Comparison of ENCODE assay signal across 16 cellular contexts in the genomic region with DNA sequence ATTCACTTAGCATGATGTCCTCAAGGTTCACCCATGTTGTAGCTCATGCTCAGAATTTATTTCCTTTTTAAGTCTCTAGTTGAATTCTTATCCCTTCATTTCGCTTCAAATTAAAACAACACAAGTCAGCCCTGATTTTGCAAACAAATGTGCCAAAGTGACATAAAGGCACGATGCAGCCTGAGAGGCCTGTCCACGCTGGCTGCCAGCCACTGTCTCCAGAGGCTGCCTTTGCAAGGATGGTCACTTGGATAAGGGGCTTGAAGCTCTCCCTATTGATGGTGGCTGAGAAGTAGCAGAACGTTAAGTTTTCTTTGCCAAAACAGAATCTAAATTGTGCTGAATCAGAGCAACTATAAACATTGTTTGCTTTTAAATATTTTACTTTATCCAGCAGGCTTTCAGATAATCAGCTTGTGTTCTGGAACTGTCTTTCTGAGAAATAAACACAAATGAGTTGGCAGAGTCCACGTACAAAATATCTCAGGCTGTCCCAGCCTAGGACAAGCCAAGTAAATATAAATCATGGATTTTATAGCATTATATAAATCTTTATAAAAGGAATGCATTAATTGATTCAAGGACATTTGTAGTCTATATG. TPM values are rescaled to one million over a fixed set of nuclear protein-coding genes. Genes with fewer than 3 reads are reported as not detected.
DNase-seq lines count a peak whose midpoint lies in the region; TF ChIP-seq lines count a peak whose summit lies in the region.
"Had no signal": no experiment of that assay in that cellular context is flagged by ENCODE, and none has a peak within 500 bp of the region (broad histone marks: within the 10 kb centered on the region; RNA-seq: fewer than 3 reads in every experiment).

No MANE protein-coding gene starts in this region.

- DNase-seq in GM04503 (ENCODE audit: low read depth) = peak; percentile 25
- DNase-seq in cerebellar cortex (ENCODE audit: low spot score) = peak; percentile 7
- DNase-seq in medulla oblongata (ENCODE audit: extremely low spot score) = peak; percentile 54
- peak in 12 of 49 donors; percentile 7 to 33 (median 22) for DNase-seq in substantia nigra (lab: John Stamatoyannopoulos, UW)
- no peak for DNase-seq in Kasumi-1 (lab: John Stamatoyannopoulos, UW)
- no peak for DNase-seq in NCI-H1105 treated with DMSO at 0.1 percent for 48 hours (lab: John Stamatoyannopoulos, UW)
- DNase-seq in right atrium auricular region (ENCODE audit: low spot score) = no peak
- DNase-seq in DMS53 (lab: John Stamatoyannopoulos, UW) = no peak
- DNase-seq: activated gamma-delta T cell; DMS79 treated with DMSO at 0.1 percent for 48 hours; Karpas-422; NCI-H1092; NCI-H2081 treated with DMSO at 0.1 percent for 48 hours; NCI-H510A; occipital lobe; stimulated activated naive CD8-positive, alpha-beta T cell treated with anti-CD3 and anti-CD28 coated beads, Interleukin-15, Interleukin-2, amounts not matched to agents 100 U/mL and 50 U/mL, for 24 hours had no signal

- H3K36me3 ChIP-seq in right atrium auricular region = no peaks in the 10 kb centered on the region

- TF ChIP-seq CTCF in right atrium auricular region (IDR thresholded peaks at IDR 0.05) = no peak

- H3K27me3 ChIP-seq in right atrium auricular region = no peaks in the 10 kb centered on the region

- H3K27ac ChIP-seq in substantia nigra (ENCODE audit: low read depth, low read length, poor library complexity, severe bottlenecking) (peak overlapping the region; percentile 26), right atrium auricular region (no peak overlapping the region)

- H3K9me3 ChIP-seq in right atrium auricular region = no peaks in the 10 kb centered on the region

- peaks cover 0 to 11% of the 10 kb centered on the region in 2 donors for H3K4me1 ChIP-seq in right atrium auricular region

- H3K4me3 ChIP-seq in right atrium auricular region = no peak overlapping the region

RNA-seq across cellular contexts. Expression of a gene that starts 23.8 kb away (rescaled TPM):
- total RNA-seq in right atrium auricular region = 100 to 1,000 TPM; 440 to 569 TPM

RNA-seq across cellular contexts. Expression of a gene that starts 42.0 kb away (rescaled TPM):
- total RNA-seq in right atrium auricular region = 10 to 100 TPM; 88.7 to 99.2 TPM

RNA-seq across cellular contexts. Expression of a gene that starts 46.6 kb away (rescaled TPM):
- total RNA-seq in right atrium auricular region = 10 to 100 TPM; 14.3 to 19.6 TPM

Comparison
In these comparisons a context has a peak if more than half of its experiments do, and no peak if none do; other contexts are left out.
1. DNase-seq: peak in GM04503 (single experiment), cerebellar cortex (single experiment) and medulla oblongata (single experiment); none in Kasumi-1 (0 of 2), NCI-H1105 treated with DMSO at 0.1 percent for 48 hours (single experiment), right atrium auricular region (single experiment) and DMS53 (single experiment).